8 cellular contexts compared by ENCODE assay signal in genomic region chr3:71423151-71423906, GRCh38.
A peak's percentile ranks its signal among the peaks of the same experiment; 100 is the strongest.
DNase-seq lines count a peak whose midpoint lies in the region; TF ChIP-seq lines count a peak whose summit lies in the region.

No MANE protein-coding gene starts in this region.

- H3K4me3 ChIP-seq in brain microvascular endothelial cell (ENCODE audit: low read depth, low read length) (no peak overlapping the region), tibial nerve (no peak overlapping the region), Peyer's patch (no peak overlapping the region)

- WGBS in tibial nerve, 2 donors: 71 to 85% methylated on average over 11 to 12 of the region's 12 CpGs

- no peak for TF ChIP-seq EP300 in tibial nerve (IDR thresholded peaks at IDR 0.05)

- TF ChIP-seq CTCF in brain microvascular endothelial cell (IDR thresholded peaks at IDR 0.05; ENCODE audit: low read depth, low read length, missing control alignments) (peak; percentile 39), mesothelial cell of epicardium (IDR thresholded peaks at IDR 0.05; ENCODE audit: unreplicated experiment) (no peak), tibial nerve (IDR thresholded peaks at IDR 0.05) (no peak), Peyer's patch (IDR thresholded peaks at IDR 0.05) (peak in 1 of 6 experiments; percentile 9)

- TF ChIP-seq POLR2A in tibial nerve (IDR thresholded peaks at IDR 0.05): no peak
- no peak for TF ChIP-seq POLR2A in Peyer's patch (IDR thresholded peaks at IDR 0.05)

- H3K27ac ChIP-seq in brain microvascular endothelial cell (no peak overlapping the region), tibial nerve (peak overlapping the region in 1 of 4 donors; percentile 47), Peyer's patch (peak overlapping the region in 1 of 4 donors; percentile 78)

- peaks cover 47% of the 10 kb centered on the region for H3K4me1 Mint-ChIP-seq in mesothelial cell of epicardium

- H3K4me1 ChIP-seq in tibial nerve (peaks cover 0 to 21% (median 8%) of the 10 kb centered on the region in 4 donors), Peyer's patch (peaks cover 0 to 6% (median 5%) of the 10 kb centered on the region in 4 donors)

- H3K9me3 Mint-ChIP-seq in mesothelial cell of epicardium: no peaks in the 10 kb centered on the region

- H3K27me3 Mint-ChIP-seq in mesothelial cell of epicardium (ENCODE audit: low read depth): no peaks in the 10 kb centered on the region

- DNase-seq in DMS79 (lab: John Stamatoyannopoulos, UW): peak; percentile 20
- peak; percentile 72 to 77 for DNase-seq in NCI-H187 (lab: John Stamatoyannopoulos, UW)
- no peak for DNase-seq in brain microvascular endothelial cell
- peak in 1 of 2 experiments; percentile 59 for DNase-seq in mesothelial cell of epicardium (ENCODE audit: low spot score in 2 of 2, unreplicated experiment in 2 of 2)
- DNase-seq in epidermal melanocyte (ENCODE audit: insufficient read length, low spot score): no peak
- DNase-seq in tibial nerve (ENCODE audit: low spot score in 2 of 2): no peak
- no peak for DNase-seq in Peyer's patch
- no peak for DNase-seq in stimulated activated CD8-positive, alpha-beta memory T cell treated with anti-CD3 and anti-CD28 coated beads, Interleukin-4, amount 100 ng/mL, for 48 hours

- H3K36me3 ChIP-seq in brain microvascular endothelial cell (replicated peaks): no peaks in the 10 kb centered on the region
- H3K36me3 ChIP-seq in tibial nerve: no peaks in the 10 kb centered on the region
- no peaks in the 10 kb centered on the region for H3K36me3 ChIP-seq in Peyer's patch

- in situ Hi-C loops in brain microvascular endothelial cell (cut with HindIII; ENCODE audit: low pct_ligation_motif_present, low sequenced_read_pairs): no loop called here

- H3K27me3 ChIP-seq in brain microvascular endothelial cell (replicated peaks) (no peaks in the 10 kb centered on the region), tibial nerve (no peaks in the 10 kb centered on the region), Peyer's patch (no peaks in the 10 kb centered on the region)

- no peaks in the 10 kb centered on the region for H3K9me3 ChIP-seq in tibial nerve
- H3K9me3 ChIP-seq in Peyer's patch: no peaks in the 10 kb centered on the region

- peaks cover 2% of the 10 kb centered on the region for H3K36me3 Mint-ChIP-seq in mesothelial cell of epicardium

- H3K4me3 Mint-ChIP-seq in mesothelial cell of epicardium: no peak overlapping the region

- H3K27ac Mint-ChIP-seq in mesothelial cell of epicardium: peak overlapping the region; percentile 85

Comparison
In these comparisons a context has a peak if more than half of its experiments do, and no peak if none do; other contexts are left out.
1. DNase-seq: peak in DMS79 (single experiment) and NCI-H187 (2 of 2); none in brain microvascular endothelial cell (single experiment), epidermal melanocyte (single experiment), tibial nerve (0 of 2), Peyer's patch (0 of 3) and stimulated activated CD8-positive, alpha-beta memory T cell treated with anti-CD3 and anti-CD28 coated beads, Interleukin-4, amount 100 ng/mL, for 48 hours (single experiment).